ENCODE assay signal across 27 cellular contexts in genomic region chr22:45938913-45939312, GRCh38. TPM values are rescaled to one million over a fixed set of nuclear protein-coding genes. Genes with fewer than 3 reads are reported as not detected.
"Had no signal": no experiment of that assay in that cellular context is flagged by ENCODE, and none has a peak within 500 bp of the region (broad histone marks: within the 10 kb centered on the region; RNA-seq: fewer than 3 reads in every experiment).

No MANE protein-coding gene starts in this region.

- H3K36me3 ChIP-seq: stomach, suprapubic skin, thoracic aorta, thyroid gland, tibial artery, tibial nerve, transverse colon, upper lobe of left lung, upper lobe of right lung, uterus, vagina had no signal

- H3K4me1 ChIP-seq: testis, transverse colon, upper lobe of right lung, uterus had no signal

- H3K4me3 ChIP-seq: stomach, suprapubic skin, testis, thoracic aorta, thyroid gland, tibial artery, tibial nerve, transverse colon, upper lobe of left lung, upper lobe of right lung, uterus, vagina had no signal

- ATAC-seq: stimulated activated effector memory CD8-positive, alpha-beta T cell treated with anti-CD3 and anti-CD28 coated beads, Interleukin-12 subunit alpha, Interleukin-12 subunit beta, amount 100 ng/mL, for 72 hours; stimulated activated memory B cell treated with anti-CD40 and anti-IgM and Interleukin-4, amounts not matched to agents 10 μg/mL and 1 μg/mL and 100 μg/mL, for 72 hours; stimulated activated naive B cell treated with anti-CD40 and anti-IgM and Interleukin-4, amounts not matched to agents 10 μg/mL and 1 μg/mL and 100 μg/mL, for 72 hours; stimulated activated naive CD8-positive, alpha-beta T cell treated with anti-CD3 and anti-CD28 coated beads, Interleukin-15, amount 100 ng/mL, for 72 hours; stimulated activated naive CD8-positive, alpha-beta T cell treated with anti-CD3 and anti-CD28 coated beads, Interleukin-15, Interleukin-2, amounts not matched to agents 100 U/mL and 50 U/mL, for 24 hours; upper lobe of right lung had no signal

- H3K27me3 ChIP-seq: testis, thyroid gland, uterus, vagina had no signal

- DNase-seq: stimulated activated CD4-positive, alpha-beta T cell treated with anti-CD3 and anti-CD28 coated beads, Interleukin-2, amount 100 ng/mL, for 48 hours; stimulated activated CD4-positive, alpha-beta T cell treated with anti-CD3 and anti-CD28 coated beads, Interleukin-4, amount 100 ng/mL, for 1 hour; stimulated activated CD4-positive, alpha-beta T cell treated with anti-CD3 and anti-CD28 coated beads, Interleukin-4, amount 100 ng/mL, for 24 hours; stimulated activated CD4-positive, alpha-beta T cell treated with anti-CD3 and anti-CD28 coated beads, Interleukin-4, amount 100 ng/mL, for 4 hours; stimulated activated CD8-positive, alpha-beta memory T cell treated with anti-CD3 and anti-CD28 coated beads, Interleukin-4, amount 100 ng/mL, for 48 hours; stimulated activated naive B cell treated with anti-CD40 and anti-IgM and Interleukin-4, amounts not matched to agents 10 μg/mL and 1 μg/mL and 100 μg/mL, for 72 hours; stimulated activated naive CD4-positive, alpha-beta T cell; stimulated activated naive CD4-positive, alpha-beta T cell treated with Interleukin-2 at 50 U/mL for 16 hours; stimulated activated naive CD8-positive, alpha-beta T cell treated with anti-CD3 and anti-CD28 coated beads, Interleukin-15, amount 100 ng/mL, for 72 hours; stimulated activated naive CD8-positive, alpha-beta T cell treated with anti-CD3 and anti-CD28 coated beads, Interleukin-15, Interleukin-2, amounts not matched to agents 100 U/mL and 50 U/mL, for 24 hours; stomach; substantia nigra; testis; thyroid gland; tibial artery; transverse colon; trophoblast cell; upper lobe of left lung; upper lobe of right lung; uterus had no signal

- H3K27ac ChIP-seq: stomach, suprapubic skin, testis, thoracic aorta, thyroid gland, tibial artery, tibial nerve, transverse colon, upper lobe of left lung, upper lobe of right lung, uterus, vagina had no signal

- H3K9me3 ChIP-seq: stomach, suprapubic skin, testis, thoracic aorta, thyroid gland, tibial artery, transverse colon, upper lobe of left lung, upper lobe of right lung, uterus, vagina had no signal

RNA-seq across cellular contexts. Expression of gene WNT7B, which starts 38.0 kb away (rescaled TPM):
- total RNA-seq: stomach, subcutaneous adipose tissue, thoracic aorta, tibial nerve, transverse colon had no signal
